10 cellular contexts compared by ENCODE assay signal in the genomic region with DNA sequence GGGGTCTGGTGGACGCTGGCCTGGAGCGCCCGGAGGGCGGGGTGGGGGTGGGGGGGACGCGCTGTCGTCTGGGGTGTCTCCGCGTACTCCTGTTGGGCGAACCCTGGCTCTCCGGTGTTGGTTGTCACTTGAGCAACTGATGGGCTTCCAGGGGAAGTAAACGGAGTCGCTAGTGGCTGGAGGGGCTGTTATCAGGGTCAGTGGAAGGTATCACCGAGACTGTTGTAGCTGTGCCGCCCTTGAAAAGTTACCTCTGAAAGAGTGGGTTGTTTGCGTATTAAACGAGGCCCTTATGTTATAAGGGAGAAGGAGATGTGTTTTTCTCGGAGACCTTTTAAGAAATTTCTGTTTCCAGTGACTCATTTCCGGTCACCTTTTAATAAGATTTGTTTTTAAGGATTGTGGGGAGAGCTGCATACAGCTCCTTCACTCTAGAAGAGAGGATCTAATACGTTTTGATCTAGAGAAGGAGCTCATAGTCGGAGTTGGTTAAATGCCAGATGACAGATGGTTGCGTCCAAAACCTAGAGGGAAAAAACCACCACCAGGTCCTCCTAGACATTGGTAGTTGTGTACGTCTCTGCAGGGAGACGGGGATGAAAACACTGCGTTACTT. TPM values are rescaled to one million over a fixed set of nuclear protein-coding genes. Genes with fewer than 3 reads are reported as not detected.
DNase-seq lines count a peak whose midpoint lies in the region; ATAC-seq and TF ChIP-seq lines count a peak whose summit lies in the region.
"Had no signal": no experiment of that assay in that cellular context is flagged by ENCODE, and none has a peak within 500 bp of the region (broad histone marks: within the 10 kb centered on the region; RNA-seq: fewer than 3 reads in every experiment).

No MANE protein-coding gene starts in this region.

- H3K4me1 Mint-ChIP-seq in activated CD4-positive, alpha-beta T cell treated with anti-CD3 and anti-CD28 coated beads, Interleukin-2, amount 10 ng/mL, durations not matched to agents 7 days and 5 days: peaks cover 3% of the 10 kb centered on the region

- H3K9me3 ChIP-seq in esophagus (ENCODE audit: control insufficient read depth in 2 of 2, insufficient read depth in 1 of 2, low read depth in 1 of 2, low read length in 1 of 2) (no peaks in the 10 kb centered on the region), parathyroid adenoma (ENCODE audit: control insufficient read depth, low read length) (no peaks in the 10 kb centered on the region)

- H3K27ac ChIP-seq in esophagus (ENCODE audit: low read depth in 2 of 2, low read length in 1 of 2) (no peak overlapping the region), parathyroid adenoma (no peak overlapping the region)

- CTCF ChIA-PET in activated CD4-positive, alpha-beta T cell treated with anti-CD3 and anti-CD28 coated beads, Interleukin-2, amount 10 ng/mL, durations not matched to agents 7 days and 5 days (lab: Charles Lee): no interaction called here

- H3K36me3 ChIP-seq in esophagus (ENCODE audit: control insufficient read depth in 2 of 2, insufficient read depth in 2 of 2, low read length in 1 of 2) (no peaks in the 10 kb centered on the region), parathyroid adenoma (ENCODE audit: control insufficient read depth, insufficient read depth, low read length) (no peaks in the 10 kb centered on the region)

- H3K4me3 ChIP-seq in esophagus (ENCODE audit: low read depth in 1 of 2, low read length in 2 of 2) (peak overlapping the region; percentile 24 to 29), parathyroid adenoma (ENCODE audit: low read depth, low read length) (no peak overlapping the region)

- H3K4me3 Mint-ChIP-seq in activated CD4-positive, alpha-beta T cell treated with anti-CD3 and anti-CD28 coated beads, Interleukin-2, amount 10 ng/mL, durations not matched to agents 7 days and 5 days: no peak overlapping the region

- H3K36me3 Mint-ChIP-seq in activated CD4-positive, alpha-beta T cell treated with anti-CD3 and anti-CD28 coated beads, Interleukin-2, amount 10 ng/mL, durations not matched to agents 7 days and 5 days (ENCODE audit: low read depth): no peaks in the 10 kb centered on the region

- peak overlapping the region; percentile 68 for H3K4me2 ChIP-seq in parathyroid adenoma (ENCODE audit: low read length)

- ATAC-seq in GM19324 (IDR thresholded peaks at IDR 0.05; ENCODE audit: low FRiP score, unreplicated experiment) (no peak), GM21529 (IDR thresholded peaks at IDR 0.05; ENCODE audit: unreplicated experiment) (no peak)

- peaks cover 4 to 7% of the 10 kb centered on the region in 2 donors for H3K4me1 ChIP-seq in esophagus (ENCODE audit: control insufficient read depth in 2 of 2, insufficient read depth in 2 of 2, low read length in 1 of 2)
- H3K4me1 ChIP-seq in parathyroid adenoma: no peaks in the 10 kb centered on the region

- POLR2A ChIA-PET in activated CD4-positive, alpha-beta T cell treated with anti-CD3 and anti-CD28 coated beads, Interleukin-2, amount 10 ng/mL, durations not matched to agents 7 days and 5 days (lab: Charles Lee): no interaction called here

- peaks cover 61% of the 10 kb centered on the region for H3K27me3 Mint-ChIP-seq in activated CD4-positive, alpha-beta T cell treated with anti-CD3 and anti-CD28 coated beads, Interleukin-2, amount 10 ng/mL, durations not matched to agents 7 days and 5 days

- peaks cover 3 to 15% of the 10 kb centered on the region in 2 donors for H3K27me3 ChIP-seq in esophagus (ENCODE audit: control insufficient read depth in 1 of 2, insufficient read depth in 2 of 2, low read length in 2 of 2)
- no peaks in the 10 kb centered on the region for H3K27me3 ChIP-seq in parathyroid adenoma (ENCODE audit: control insufficient read depth, insufficient read depth, low read length)

- H3K27ac Mint-ChIP-seq in activated CD4-positive, alpha-beta T cell treated with anti-CD3 and anti-CD28 coated beads, Interleukin-2, amount 10 ng/mL, durations not matched to agents 7 days and 5 days: no peak overlapping the region

- no peaks in the 10 kb centered on the region for H3K79me2 ChIP-seq in parathyroid adenoma

- no peaks in the 10 kb centered on the region for H3K9me3 Mint-ChIP-seq in activated CD4-positive, alpha-beta T cell treated with anti-CD3 and anti-CD28 coated beads, Interleukin-2, amount 10 ng/mL, durations not matched to agents 7 days and 5 days

- DNase-seq in DMS 273 treated with DMSO at 0.1 percent for 48 hours (lab: John Stamatoyannopoulos, UW) (peak; percentile 61), NCI-H524 treated with DMSO at 0.1 percent for 48 hours (lab: John Stamatoyannopoulos, UW) (peak; percentile 69), NCI-H2081 treated with DMSO at 0.1 percent for 48 hours (lab: John Stamatoyannopoulos, UW) (no peak)
- DNase-seq in activated CD4-positive, alpha-beta T cell treated with anti-CD3 and anti-CD28 coated beads, Interleukin-2, amount 10 ng/mL, durations not matched to agents 7 days and 5 days: no peak
- DNase-seq: stimulated activated naive CD4-positive, alpha-beta T cell had no signal

- 10 to 11% methylated on average over 25 of the region's 25 CpGs for WGBS in esophagus, 2 donors

- no peak overlapping the region for H3K9ac ChIP-seq in parathyroid adenoma

- no peak overlapping the region for H2AFZ ChIP-seq in parathyroid adenoma

- TF ChIP-seq CTCF in parathyroid adenoma (IDR thresholded peaks at IDR 0.05): no peak

RNA-seq across cellular contexts. Expression of gene DBX2, which starts 0.7 kb away (rescaled TPM):
- polyA plus RNA-seq in esophagus: under 1 TPM in 1 of 2 donors, not detected in 1; 0.01 TPM
- total RNA-seq in activated CD4-positive, alpha-beta T cell treated with anti-CD3 and anti-CD28 coated beads, Interleukin-2, amount 10 ng/mL, durations not matched to agents 7 days and 5 days: not detected
- total RNA-seq: mucosa of gallbladder had no signal

Comparison
In these comparisons a context has a peak if more than half of its experiments do, and no peak if none do; other contexts are left out.
1. DNase-seq: peak in DMS 273 treated with DMSO at 0.1 percent for 48 hours (single experiment) and NCI-H524 treated with DMSO at 0.1 percent for 48 hours (single experiment); none in NCI-H2081 treated with DMSO at 0.1 percent for 48 hours (single experiment) and activated CD4-positive, alpha-beta T cell treated with anti-CD3 and anti-CD28 coated beads, Interleukin-2, amount 10 ng/mL, durations not matched to agents 7 days and 5 days (single experiment).